In the genomic region with DNA sequence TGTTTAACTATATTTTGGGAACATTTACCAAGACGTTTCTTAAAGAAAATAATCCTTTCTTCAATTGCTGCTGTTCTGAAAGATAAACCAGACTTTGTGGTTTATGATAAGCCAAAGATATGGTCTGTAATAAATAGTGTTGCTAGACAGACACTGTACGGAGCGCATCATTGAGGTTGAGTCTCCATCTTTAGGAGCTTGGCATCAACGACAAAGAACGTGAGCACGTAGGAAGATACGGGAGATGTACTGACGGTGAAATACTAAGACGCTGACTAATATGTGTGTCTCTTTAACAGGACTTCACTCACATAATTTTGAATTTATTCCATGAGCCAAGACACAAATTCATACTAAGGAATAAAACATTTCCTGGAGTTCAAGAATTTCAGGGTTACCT, we compare ENCODE assay signal across 19 cellular contexts. TPM values are rescaled to one million over a fixed set of nuclear protein-coding genes. Genes with fewer than 3 reads are reported as not detected.
DNase-seq lines count a peak whose midpoint lies in the region; ATAC-seq and TF ChIP-seq lines count a peak whose summit lies in the region.
"Had no signal": no experiment of that assay in that cellular context is flagged by ENCODE, and none has a peak within 500 bp of the region (broad histone marks: within the 10 kb centered on the region; RNA-seq: fewer than 3 reads in every experiment).

No MANE protein-coding gene starts in this region.

- H3K36me3 ChIP-seq in IMR-90 (ENCODE audit: control insufficient read depth, insufficient read depth, low read length) (no peaks in the 10 kb centered on the region), fibroblast of lung (ENCODE audit: control insufficient read depth, insufficient read depth, low read length) (no peaks in the 10 kb centered on the region), prostate gland (no peaks in the 10 kb centered on the region)
- H3K36me3 ChIP-seq: HAP-1, SJSA1 had no signal

- no peaks in the 10 kb centered on the region for H3K36me3 Mint-ChIP-seq in HFFc6 (ENCODE audit: low read depth)

- peak overlapping the region; percentile 10 for H2BK5ac ChIP-seq in IMR-90 (ENCODE audit: low read depth, low read length, poor library complexity, severe bottlenecking)

- no peaks in the 10 kb centered on the region for H3K79me2 ChIP-seq in fibroblast of lung (ENCODE audit: control insufficient read depth, insufficient read depth, low read length)

- BruUV-seq in IMR-90 (replicated peaks; lab: Mats Ljungman, UMichigan) = no TSS peak

- H2AK9ac ChIP-seq in IMR-90 (replicated peaks; ENCODE audit: low read depth, low read length, poor library complexity) = no peak overlapping the region

- TF ChIP-seq CTCF in AG10803 (conservative IDR thresholded peaks at IDR 0.05; ENCODE audit: low read length) (no peak), IMR-90 (conservative IDR thresholded peaks at IDR 0.05; ENCODE audit: low read depth, low read length) (no peak), fibroblast of lung (conservative IDR thresholded peaks at IDR 0.05 in 1 of 2, IDR thresholded peaks at IDR 0.05 in 1 of 2; ENCODE audit: low read depth in 1 of 2, low read length in 2 of 2) (no peak), prostate gland (IDR thresholded peaks at IDR 0.05) (no peak), HFFc6 (IDR thresholded peaks at IDR 0.05) (no peak)

- TF ChIP-seq POLR2A in IMR-90 (IDR thresholded peaks at IDR 0.05; ENCODE audit: low read depth, low read length) (no peak), prostate gland (IDR thresholded peaks at IDR 0.05) (no peak)

- H3K23ac ChIP-seq in IMR-90 (ENCODE audit: low read depth, low read length) = no peak overlapping the region

- H3K9me3 ChIP-seq in IMR-90 (ENCODE audit: control insufficient read depth, insufficient read depth, low read length) = peaks cover 3% of the 10 kb centered on the region
- no peaks in the 10 kb centered on the region for H3K9me3 ChIP-seq in fibroblast of lung (ENCODE audit: control insufficient read depth, insufficient read depth, low read depth, low read length)
- no peaks in the 10 kb centered on the region for H3K9me3 ChIP-seq in prostate gland
- H3K9me3 ChIP-seq: HAP-1, SJSA1 had no signal

- POLR2A ChIA-PET in IMR-90 (lab: Charles Lee; ENCODE audit: unreplicated experiment) = no interaction called here

- dilution Hi-C loops in IMR-90 (cut with HindIII; ENCODE audit: low sequenced_read_pairs, unreplicated experiment) = no loop called here

- H2AFZ ChIP-seq in IMR-90 (replicated peaks; ENCODE audit: low read length, poor library complexity) (no peak overlapping the region), fibroblast of lung (ENCODE audit: low read length) (no peak overlapping the region)
- H2AFZ ChIP-seq: PC-9 had no signal

- H3K4me1 Mint-ChIP-seq in HFFc6 (ENCODE audit: low read depth) = peaks cover 20% of the 10 kb centered on the region

- H3K9ac ChIP-seq in IMR-90 (ENCODE audit: low read depth, low read length) (no peak overlapping the region), fibroblast of lung (ENCODE audit: insufficient read depth, low read length) (no peak overlapping the region)

- peak overlapping the region; percentile 73; the same call in 1 of the 2 replicates for H2AK5ac ChIP-seq in IMR-90 (ENCODE audit: low read depth, low read length)

- intact Hi-C loops in IMR-90 (cut with micrococcal nuclease) (no loop called here), prostate gland (cut with DNase I) (no loop called here)

- H3K4me2 ChIP-seq in IMR-90 (ENCODE audit: low read depth, low read length) = no peak overlapping the region
- peak overlapping the region; percentile 46 for H3K4me2 ChIP-seq in fibroblast of lung (ENCODE audit: extremely low read depth, insufficient read depth, low read length)
- H3K4me2 ChIP-seq: PC-9 had no signal

- peak overlapping the region; percentile 24; the same call in 1 of the 2 replicates for H3K4ac ChIP-seq in IMR-90 (ENCODE audit: low read depth, low read length)

- no peak overlapping the region for H3K4me3 ChIP-seq in AG10803 (ENCODE audit: low read length)
- H3K4me3 ChIP-seq in IMR-90 (ENCODE audit: insufficient read depth, low read depth, low read length) = no peak overlapping the region
- H3K4me3 ChIP-seq in fibroblast of lung (replicated peaks in 1 of 4; ENCODE audit: control extremely low read depth in 1 of 4, insufficient read depth in 1 of 4, low read depth in 3 of 4, low read length in 4 of 4) = no peak overlapping the region
- H3K4me3 ChIP-seq in prostate gland = no peak overlapping the region
- H3K4me3 ChIP-seq: HAP-1, PC-9, SJSA1 had no signal

- TF ChIP-seq RAD21 in IMR-90 (IDR thresholded peaks at IDR 0.05; ENCODE audit: low read length) = no peak

- H4K8ac ChIP-seq in IMR-90 (ENCODE audit: low read depth in 2 of 2, low read length in 2 of 2) = peak overlapping the region in 1 of 2 experiments; percentile 0; a peak in 1 of 4 replicates

- no peak overlapping the region for H3K27ac Mint-ChIP-seq in HFFc6
- H3K27ac Mint-ChIP-seq: CD4-positive, alpha-beta memory T cell had no signal

- no peak overlapping the region for H3K4me3 Mint-ChIP-seq in HFFc6
- H3K4me3 Mint-ChIP-seq: CD4-positive, alpha-beta memory T cell had no signal

- 0 out of 2 replicates have a peak overlapping the region, but pooled peaks have one; percentile 27 for H2BK20ac ChIP-seq in IMR-90 (ENCODE audit: low read depth, low read length)

- H3K27me3 ChIP-seq in IMR-90 (ENCODE audit: control insufficient read depth, insufficient read depth, low read length) (0 out of 2 replicates have a peak, but pooled peaks cover 2% of the 10 kb centered on the region), fibroblast of lung (ENCODE audit: control insufficient read depth, insufficient read depth, low read length) (no peaks in the 10 kb centered on the region), prostate gland (replicated peaks; ENCODE audit: insufficient read depth) (no peaks in the 10 kb centered on the region)

- CTCF ChIA-PET in IMR-90 (lab: Yijun Ruan, JAX) = no interaction called here

- H3K79me1 ChIP-seq in IMR-90 (ENCODE audit: low read depth in 1 of 2, low read length in 2 of 2) = no peaks in the 10 kb centered on the region

- H3K18ac ChIP-seq in IMR-90 (ENCODE audit: low read depth, low read length) = no peak overlapping the region

- no peak overlapping the region for H3K56ac ChIP-seq in IMR-90 (ENCODE audit: extremely low read depth, insufficient read depth, low read length)

- in situ Hi-C loops in IMR-90 (cut with MboI; ENCODE audit: low sequenced_read_pairs) = no loop called here

- H4K91ac ChIP-seq in IMR-90 (ENCODE audit: insufficient read depth, low read depth, low read length) = no peak overlapping the region

- H3K27ac ChIP-seq in IMR-90 (ENCODE audit: insufficient read depth, low read length) (no peak overlapping the region), fibroblast of lung (ENCODE audit: insufficient read depth, low read length) (no peak overlapping the region), prostate gland (no peak overlapping the region)
- H3K27ac ChIP-seq: PC-9, SJSA1 had no signal

- no peaks in the 10 kb centered on the region for H3K9me3 Mint-ChIP-seq in HFFc6

- peaks cover 8% of the 10 kb centered on the region for H3K4me1 ChIP-seq in IMR-90 (ENCODE audit: control insufficient read depth, insufficient read depth, low read length)
- peaks cover 4% of the 10 kb centered on the region for H3K4me1 ChIP-seq in fibroblast of lung (ENCODE audit: control insufficient read depth, extremely low read depth, insufficient read depth, low read length)
- H3K4me1 ChIP-seq in prostate gland (replicated peaks) = no peaks in the 10 kb centered on the region

- no peak overlapping the region for H3K14ac ChIP-seq in IMR-90 (replicated peaks; ENCODE audit: low read depth, low read length)

- peak overlapping the region; percentile 47; the same call in 1 of the 2 replicates for H2BK120ac ChIP-seq in IMR-90 (ENCODE audit: low read depth, low read length)

- no peak overlapping the region; the same call in 2 of the 3 replicates for H2BK15ac ChIP-seq in IMR-90 (ENCODE audit: low read depth, low read length)

- WGBS in IMR-90 (ENCODE audit: extremely low coverage in 2 of 2, insufficient read length in 1 of 2), 2 experiments = 95% methylated on average over 4 of the region's 9 CpGs; no CpG with 5 or more reads in 1 of the 2 experiments
- WGBS in prostate gland = 89% methylated on average over 9 of the region's 9 CpGs

- no peak overlapping the region for H4K5ac ChIP-seq in IMR-90 (ENCODE audit: low read depth, low read length)

- peak; percentile 31 for DNase-seq in AG10803 (ENCODE audit: low read depth)
- DNase-seq in IMR-90 = peak; percentile 49
- peak; percentile 49 to 52 for DNase-seq in fibroblast of lung (ENCODE audit: low read depth in 2 of 2)
- DNase-seq in prostate gland (ENCODE audit: low spot score) = peak; percentile 0
- no peak for DNase-seq in HFFc6
- DNase-seq in NCI-H226 = no peak
- DNase-seq in iPS-NIHi11 (ENCODE audit: low spot score) = no peak
- DNase-seq: Calu3; CD4-positive, alpha-beta memory T cell; DMS53; KG1; NCI-H1417 treated with DMSO at 0.1 percent for 48 hours; NCI-H1930; NCI-H510A; NCI-H82; PC-9 had no signal

- peaks cover 4% of the 10 kb centered on the region; the same call in 1 of the 2 replicates for H3K9me1 ChIP-seq in IMR-90 (ENCODE audit: insufficient read depth, low read length)

- peaks cover 4% of the 10 kb centered on the region for H3K27me3 Mint-ChIP-seq in HFFc6 (ENCODE audit: insufficient read depth)

- ATAC-seq in IMR-90 (ENCODE audit: low read depth) = no peak; the same call in 1 of the 2 replicates

- H4K20me1 ChIP-seq in IMR-90 (ENCODE audit: insufficient read depth, low read length) (no peaks in the 10 kb centered on the region), fibroblast of lung (ENCODE audit: control insufficient read depth, extremely low read depth, insufficient read depth, low read length) (no peaks in the 10 kb centered on the region)

TF ChIP-seq in IMR-90, 13 proteins besides CTCF, POLR2A, EP300 and RAD21:
- TF ChIP-seq CHD1 (IDR thresholded peaks at IDR 0.05; ENCODE audit: low read depth, low read length) (no peak), FOS (IDR thresholded peaks at IDR 0.05; ENCODE audit: low read depth, low read length) (no peak)

RNA-seq across cellular contexts. Expression of a gene that starts 16.2 kb away (rescaled TPM):
- not detected in 2 replicates for total RNA-seq in IMR-90 (2012; rRNA removed)
- polyA plus RNA-seq in IMR-90 (2012; rRNA removed) = 0.29 and 0.46 TPM in 2 replicates
- polyA plus RNA-seq in IMR-90 (2012; cell fraction: cytosol; rRNA removed) = 0.21 and 0.24 TPM in 2 replicates
- 0.18 and 1.1 TPM in 2 replicates for polyA plus RNA-seq in IMR-90 (2012; cell fraction: nucleus; rRNA removed; ENCODE audit: low replicate concordance)
- total RNA-seq in fibroblast of lung = 0.51 and 1.7 TPM in 2 replicates
- polyA plus RNA-seq in fibroblast of lung = 0.66 and 1.5 TPM in 2 replicates
- polyA plus RNA-seq in fibroblast of lung (2012) = 1.3 and 2.7 TPM in 2 replicates
- not detected in 2 replicates for polyA minus RNA-seq in fibroblast of lung (ENCODE audit: low replicate concordance)
- total RNA-seq in prostate gland = 1 to 10 TPM in 1 of 2 donors, not detected in 1; 1.4 TPM
- total RNA-seq in HFFc6 (2021; fragmentation: NEBNext Ultra II Directional; extraction: Animal tissue kit (Norgen Biotek cat#: 25700)) = under 1 TPM in 1 of 6 experiments, not detected in 5; 0.41 TPM
- total RNA-seq: Calu3, G401, PC-9 had no signal

Comparison
In these comparisons a context has a peak if more than half of its experiments do, and no peak if none do; other contexts are left out.
1. DNase-seq: peak in AG10803 (single experiment), IMR-90 (single experiment), fibroblast of lung (2 of 2) and prostate gland (single experiment); none in HFFc6 (single experiment), NCI-H226 (single experiment) and iPS-NIHi11 (single experiment).